9 cellular contexts compared by ENCODE assay signal in genomic region chrX:134139090-134139489, GRCh38.
"Had no signal": no experiment of that assay in that cellular context is flagged by ENCODE, and none has a peak within 500 bp of the region (broad histone marks: within the 10 kb centered on the region; RNA-seq: fewer than 3 reads in every experiment).

No MANE protein-coding gene starts in this region.

- H3K9me3 ChIP-seq: HAP-1 had no signal

- DNase-seq: GOT3, H7, IMR-90, KG1 had no signal

- H3K36me3 ChIP-seq: HAP-1 had no signal

- H3K27ac ChIP-seq: HL-60 had no signal

- FAIRE-seq: HepG2, K562 had no signal

- H3K4me3 ChIP-seq: HAP-1, K562 had no signal

- ATAC-seq: HCT116, HepG2, K562 had no signal
